28 cellular contexts compared by ENCODE assay signal in the genomic region with DNA sequence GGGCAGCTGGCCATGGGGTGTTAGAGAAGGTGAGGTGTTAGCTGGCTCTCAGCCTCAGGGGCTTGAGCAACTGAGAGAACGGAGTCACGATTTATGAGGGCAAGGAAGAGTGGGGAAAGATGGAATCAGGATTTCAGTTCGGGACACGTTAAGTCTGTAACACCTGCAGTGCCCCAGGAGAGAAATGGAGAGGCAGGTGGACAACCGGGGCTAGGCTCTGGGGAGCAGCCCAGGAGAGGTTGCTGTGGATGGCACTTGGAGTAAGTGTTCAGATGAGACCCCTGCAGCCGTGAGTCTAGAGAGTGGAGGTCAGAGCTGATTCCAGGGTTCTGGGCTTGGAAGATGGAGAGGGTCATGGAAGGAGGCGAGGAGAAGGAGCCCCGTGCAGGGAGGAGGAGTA.
"Had no signal": no experiment of that assay in that cellular context is flagged by ENCODE, and none has a peak within 500 bp of the region (broad histone marks: within the 10 kb centered on the region; RNA-seq: fewer than 3 reads in every experiment).

No MANE protein-coding gene starts in this region.

- H3K4me1 Mint-ChIP-seq: immature natural killer cell; mesothelial cell of epicardium; natural killer cell; nephron progenitor cell; stimulated activated memory B cell treated with anti-CD40 and anti-IgM and Interleukin-4, amounts not matched to agents 10 μg/mL and 1 μg/mL and 100 μg/mL, for 72 hours; stimulated activated naive CD8-positive, alpha-beta T cell treated with anti-CD3 and anti-CD28 coated beads, Interleukin-15, amount 100 ng/mL, for 72 hours had no signal

- H3K27me3 ChIP-seq: left lung, ovary, right atrium auricular region, right lobe of liver, tibial nerve had no signal

- DNase-seq: hypothalamus; immature natural killer cell; kidney; left colon; lower lobe of right lung; mammary epithelial cell; mesendoderm; naive B cell; natural killer cell; nephron progenitor cell; ovary; right lobe of liver; stimulated activated CD4-positive, alpha-beta T cell treated with anti-CD3 and anti-CD28 coated beads, Interleukin-1b, Interleukin-23, amount 100 ng/mL, for 48 hours; stimulated activated CD4-positive, alpha-beta T cell treated with anti-CD3 and anti-CD28 coated beads, Interleukin-2, amount 100 ng/mL, for 48 hours; stimulated activated CD4-positive, alpha-beta T cell treated with anti-CD3 and anti-CD28 coated beads, Interleukin-4, amount 100 ng/mL, for 4 hours; stimulated activated CD8-positive, alpha-beta memory T cell treated with anti-CD3 and anti-CD28 coated beads, Interleukin-4, amount 100 ng/mL, for 48 hours; stimulated activated naive CD4-positive, alpha-beta T cell treated with Interleukin-2 at 50 U/mL for 16 hours; stimulated activated naive CD8-positive, alpha-beta T cell treated with anti-CD3 and anti-CD28 coated beads, Interleukin-15, amount 100 ng/mL, for 72 hours; substantia nigra had no signal

- H3K27ac ChIP-seq: left lung, lower lobe of right lung, ovary, right atrium auricular region, right lobe of liver, tibial nerve had no signal

- FAIRE-seq: islet of Langerhans, kidney had no signal

- ATAC-seq: left colon; left lung; lower lobe of right lung; natural killer cell; right lobe of liver; stimulated activated memory B cell treated with anti-CD40 and anti-IgM and Interleukin-4, amounts not matched to agents 10 μg/mL and 1 μg/mL and 100 μg/mL, for 72 hours; stimulated activated naive CD8-positive, alpha-beta T cell treated with anti-CD3 and anti-CD28 coated beads, Interleukin-15, amount 100 ng/mL, for 72 hours had no signal

- H3K9me3 ChIP-seq: lower lobe of right lung, ovary, right lobe of liver had no signal

- H3K4me1 ChIP-seq: left lung, lower lobe of right lung, right atrium auricular region, right lobe of liver, tibial nerve had no signal

- H3K36me3 Mint-ChIP-seq: mesothelial cell of epicardium; stimulated activated memory B cell treated with anti-CD40 and anti-IgM and Interleukin-4, amounts not matched to agents 10 μg/mL and 1 μg/mL and 100 μg/mL, for 72 hours; type B pancreatic cell had no signal

- H3K36me3 ChIP-seq: left lung, lower lobe of right lung, ovary, right atrium auricular region, right lobe of liver, tibial nerve had no signal

- H3K4me3 Mint-ChIP-seq: immature natural killer cell; mesothelial cell of epicardium; naive B cell; natural killer cell; nephron progenitor cell; stimulated activated memory B cell treated with anti-CD40 and anti-IgM and Interleukin-4, amounts not matched to agents 10 μg/mL and 1 μg/mL and 100 μg/mL, for 72 hours; stimulated activated naive CD8-positive, alpha-beta T cell treated with anti-CD3 and anti-CD28 coated beads, Interleukin-15, amount 100 ng/mL, for 72 hours; type B pancreatic cell had no signal

- H3K4me3 ChIP-seq: left lung, lower lobe of right lung, ovary, right atrium auricular region, right lobe of liver, smooth muscle cell, tibial nerve had no signal

- H3K27ac Mint-ChIP-seq: immature natural killer cell; mesothelial cell of epicardium; natural killer cell; nephron progenitor cell; progenitor cell of endocrine pancreas; stimulated activated memory B cell treated with anti-CD40 and anti-IgM and Interleukin-4, amounts not matched to agents 10 μg/mL and 1 μg/mL and 100 μg/mL, for 72 hours; stimulated activated naive CD8-positive, alpha-beta T cell treated with anti-CD3 and anti-CD28 coated beads, Interleukin-15, amount 100 ng/mL, for 72 hours; type B pancreatic cell had no signal

- H3K27me3 Mint-ChIP-seq: naive B cell; stimulated activated memory B cell treated with anti-CD40 and anti-IgM and Interleukin-4, amounts not matched to agents 10 μg/mL and 1 μg/mL and 100 μg/mL, for 72 hours had no signal
